1 cellular context compared by ENCODE assay signal in the genomic region with DNA sequence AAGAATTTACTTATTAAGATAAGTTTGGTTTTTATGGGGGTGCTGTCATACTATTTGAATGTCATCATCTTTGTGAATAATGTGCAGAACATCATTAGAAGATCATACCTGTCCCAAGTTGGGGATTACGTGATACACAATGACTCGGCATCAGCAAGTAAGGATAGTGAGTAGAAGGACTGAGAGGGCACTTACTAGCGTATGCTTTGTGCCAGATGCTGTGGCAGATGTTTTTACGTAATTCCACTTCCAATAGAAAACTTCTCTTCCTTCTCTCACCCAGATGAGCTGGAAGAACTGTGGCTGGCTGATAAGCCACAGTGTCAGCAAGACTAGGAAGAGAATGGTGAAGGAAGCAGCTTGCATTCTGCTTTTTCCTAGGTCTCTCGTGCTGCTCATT.
TF ChIP-seq lines count a peak whose summit lies in the region.

No MANE protein-coding gene starts in this region.

TF ChIP-seq in endothelial cell of umbilical vein, 7 proteins besides CTCF, POLR2A, EP300 and RAD21:
- TF ChIP-seq GATA2 (IDR thresholded peaks at IDR 0.05; ENCODE audit: insufficient read depth, insufficient read length, low read depth, low read length): no peak
- no peak for TF ChIP-seq EZH2 (IDR thresholded peaks at IDR 0.05; ENCODE audit: borderline replicate concordance, low read depth, low read length, severe bottlenecking)
- no peak for TF ChIP-seq MYC (IDR thresholded peaks at IDR 0.05; ENCODE audit: low read depth, low read length)
- no peak for TF ChIP-seq POLR2AphosphoS5 (IDR thresholded peaks at IDR 0.05; ENCODE audit: insufficient read depth, low read depth, low read length)
- TF ChIP-seq, protein P1, sequence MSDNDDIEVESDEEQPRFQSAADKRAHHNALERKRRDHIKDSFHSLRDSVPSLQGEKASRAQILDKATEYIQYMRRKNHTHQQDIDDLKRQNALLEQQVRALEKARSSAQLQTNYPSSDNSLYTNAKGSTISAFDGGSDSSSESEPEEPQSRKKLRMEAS (IDR thresholded peaks at IDR 0.05; ENCODE audit: insufficient read depth, insufficient read length): no peak
- TF ChIP-seq JUN (IDR thresholded peaks at IDR 0.05; ENCODE audit: borderline replicate concordance, insufficient read depth, insufficient read length, low read depth): no peak
- TF ChIP-seq FOS (IDR thresholded peaks at IDR 0.05; ENCODE audit: borderline replicate concordance, insufficient read depth, low read length): no peak
